Comparison of ENCODE assay signal across 8 cellular contexts in genomic region chr1:244970236-244970652, GRCh38.
A peak's percentile ranks its signal among the peaks of the same experiment; 100 is the strongest.
DNase-seq lines count a peak whose midpoint lies in the region; ATAC-seq lines count a peak whose summit lies in the region.

No MANE protein-coding gene starts in this region.

- H3K36me3 ChIP-seq in endocrine pancreas (ENCODE audit: control insufficient read depth, insufficient read depth, low read length) (no peaks in the 10 kb centered on the region), muscle layer of colon (ENCODE audit: insufficient read depth, low read length) (no peaks in the 10 kb centered on the region)

- H3K27ac ChIP-seq in muscle layer of colon (ENCODE audit: low read depth, low read length) = peak overlapping the region; percentile 100
- H3K27ac ChIP-seq in substantia nigra (ENCODE audit: low read depth, low read length, poor library complexity, severe bottlenecking) = peak overlapping the region; percentile 99

- DNase-seq in AG20443 (ENCODE audit: low spot score) (peak; percentile 59), NCI-H2227 (lab: John Stamatoyannopoulos, UW; ENCODE audit: unreplicated experiment) (peak; percentile 92), substantia nigra (lab: John Stamatoyannopoulos, UW) (peak in 15 of 49 donors; percentile 75 to 97 (median 92))
- DNase-seq in activated CD4-positive, alpha-beta T cell treated with anti-CD3 and anti-CD28 coated beads for 48 hours = peak; percentile 77

- H3K27me3 ChIP-seq in endocrine pancreas (ENCODE audit: control insufficient read depth, insufficient read depth, low read length) = no peaks in the 10 kb centered on the region
- H3K27me3 ChIP-seq in muscle layer of colon (ENCODE audit: control insufficient read depth in 1 of 2, insufficient read depth in 2 of 2, low read length in 2 of 2) = no peaks in the 10 kb centered on the region

- ATAC-seq in GM19023 (IDR thresholded peaks at IDR 0.05; ENCODE audit: unreplicated experiment) = peak; percentile 75
- peak; percentile 59 for ATAC-seq in HG03139 (IDR thresholded peaks at IDR 0.05; ENCODE audit: unreplicated experiment)

- H3K4me3 ChIP-seq in endocrine pancreas (ENCODE audit: control insufficient read depth, insufficient read depth, low read length) (no peak overlapping the region), muscle layer of colon (ENCODE audit: low read depth in 1 of 2, low read length in 2 of 2) (peak overlapping the region; percentile 63 to 79)

- H3K9me3 ChIP-seq in endocrine pancreas (ENCODE audit: control insufficient read depth, low read length) = no peaks in the 10 kb centered on the region
- H3K9me3 ChIP-seq in muscle layer of colon (ENCODE audit: low read length) = no peaks in the 10 kb centered on the region

- peaks cover 11% of the 10 kb centered on the region for H3K4me1 ChIP-seq in endocrine pancreas (ENCODE audit: control insufficient read depth, insufficient read depth, low read length)
- peaks cover 25% of the 10 kb centered on the region for H3K4me1 ChIP-seq in muscle layer of colon (ENCODE audit: insufficient read depth, low read length)

- H3K9ac ChIP-seq in endocrine pancreas (ENCODE audit: control insufficient read depth, insufficient read depth, low read length) (peak overlapping the region; percentile 84), muscle layer of colon (ENCODE audit: low read length) (peak overlapping the region; percentile 87)
